ENCODE assay signal across 15 cellular contexts in genomic region chr1:231493421-231494185, GRCh38. TPM values are rescaled to one million over a fixed set of nuclear protein-coding genes. Genes with fewer than 3 reads are reported as not detected.
A peak's percentile ranks its signal among the peaks of the same experiment; 100 is the strongest.
DNase-seq lines count a peak whose midpoint lies in the region; ATAC-seq and TF ChIP-seq lines count a peak whose summit lies in the region.
"Had no signal": no experiment of that assay in that cellular context is flagged by ENCODE, and none has a peak within 500 bp of the region (broad histone marks: within the 10 kb centered on the region; RNA-seq: fewer than 3 reads in every experiment).

No MANE protein-coding gene starts in this region.

- H3K36me3 ChIP-seq in BLaER1 (0 out of 2 replicates have a peak, but pooled peaks cover 3% of the 10 kb centered on the region), esophagus squamous epithelium (no peaks in the 10 kb centered on the region)
- H3K36me3 ChIP-seq: spleen had no signal

- no peak for ATAC-seq in HG03159 (IDR thresholded peaks at IDR 0.05; ENCODE audit: unreplicated experiment)
- no peak for ATAC-seq in HG02759 (IDR thresholded peaks at IDR 0.05; ENCODE audit: unreplicated experiment)

- H3K9me3 ChIP-seq in BLaER1 (peaks cover 16% of the 10 kb centered on the region), esophagus squamous epithelium (peaks cover 0 to 4% (median under 1%) of the 10 kb centered on the region in 3 donors)

- H3K27ac ChIP-seq in BLaER1 = no peak overlapping the region
- no peak overlapping the region for H3K27ac ChIP-seq in esophagus squamous epithelium
- H3K27ac ChIP-seq: KMS-11 had no signal

- peak; percentile 24 for DNase-seq in GM20000 (ENCODE audit: low spot score)
- DNase-seq in RPMI7951 (ENCODE audit: low read depth) = peak; percentile 78
- peak; percentile 50 for DNase-seq in fibroblast of villous mesenchyme (ENCODE audit: low read depth)
- DNase-seq in ureter (ENCODE audit: low spot score) = no peak
- DNase-seq in esophagus squamous epithelium (lab: John Stamatoyannopoulos, UW) = no peak
- DNase-seq: activated CD8-positive, alpha-beta memory T cell treated with anti-CD3 and anti-CD28 coated beads for 24 hours; amniotic stem cell; CD4-positive, alpha-beta memory T cell; NCI-H510A; nephron progenitor cell; spleen had no signal

- no peak overlapping the region for H3K9ac ChIP-seq in BLaER1
- H3K9ac ChIP-seq: KMS-11 had no signal

- intact Hi-C loops in esophagus squamous epithelium (cut with DNase I) = no loop called here

- H3K4me2 ChIP-seq in BLaER1 = peak overlapping the region; percentile 55
- H3K4me2 ChIP-seq: KMS-11 had no signal

- 42% methylated on average over 6 of the region's 6 CpGs for WGBS in esophagus squamous epithelium, 2 donors

- no peaks in the 10 kb centered on the region for H4K20me1 ChIP-seq in BLaER1

- TF ChIP-seq CTCF in GM20000 (IDR thresholded peaks at IDR 0.05; ENCODE audit: extremely low read depth, missing control alignments) (no peak), fibroblast of villous mesenchyme (IDR thresholded peaks at IDR 0.05; ENCODE audit: insufficient read depth, low read depth, low read length) (no peak), esophagus squamous epithelium (IDR thresholded peaks at IDR 0.05) (no peak)

- no peak for TF ChIP-seq POLR2A in esophagus squamous epithelium (IDR thresholded peaks at IDR 0.05)

- H3K27me3 ChIP-seq in BLaER1 (no peaks in the 10 kb centered on the region), esophagus squamous epithelium (no peaks in the 10 kb centered on the region)
- H3K27me3 ChIP-seq: spleen had no signal

- H3K4me3 ChIP-seq in BLaER1 = no peak overlapping the region
- H3K4me3 ChIP-seq in fibroblast of villous mesenchyme (ENCODE audit: low read depth, low read length) = no peak overlapping the region
- no peak overlapping the region for H3K4me3 ChIP-seq in esophagus squamous epithelium
- H3K4me3 ChIP-seq: spleen had no signal

- H3K4me1 ChIP-seq in BLaER1 (peaks cover 13% of the 10 kb centered on the region), esophagus squamous epithelium (no peaks in the 10 kb centered on the region)

RNA-seq across cellular contexts. Expression of gene TSNAX, which starts 34.9 kb away (rescaled TPM):
- total RNA-seq in RPMI7951 (2014; rRNA removed; shearing (Covaris generic)) = 36.3 and 39.4 TPM in 2 replicates
- total RNA-seq in fibroblast of villous mesenchyme (37.4 and 51.8 TPM in 2 replicates), ureter (44.6 TPM), esophagus squamous epithelium (10 to 100 TPM; 11.6 to 28.4 (median 22.3) TPM)

Comparison
In these comparisons a context has a peak if more than half of its experiments do, and no peak if none do; other contexts are left out.
1. DNase-seq: peak in GM20000 (single experiment), RPMI7951 (single experiment) and fibroblast of villous mesenchyme (single experiment); none in ureter (single experiment) and esophagus squamous epithelium (single experiment).